21 cellular contexts compared by ENCODE assay signal in the genomic region with DNA sequence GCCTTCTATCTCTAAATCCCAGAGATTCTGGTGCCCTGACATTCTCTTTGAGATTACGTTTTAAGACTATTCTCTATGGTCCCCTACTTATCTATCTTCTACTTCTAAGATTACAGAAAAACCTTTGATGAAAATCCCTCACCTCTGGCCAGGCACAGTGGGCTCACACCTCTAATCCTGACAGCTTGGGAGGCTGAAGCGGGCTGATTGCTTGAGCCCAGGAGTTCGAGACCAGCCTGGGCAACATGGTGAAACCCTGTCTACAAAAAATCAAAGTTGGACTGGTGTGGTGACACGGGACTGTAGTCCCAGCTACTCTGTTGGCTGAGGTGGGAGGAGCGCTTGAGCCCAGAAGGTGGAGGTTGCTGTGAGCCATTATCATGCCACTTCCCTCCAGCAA. TPM values are rescaled to one million over a fixed set of nuclear protein-coding genes. Genes with fewer than 3 reads are reported as not detected.
DNase-seq lines count a peak whose midpoint lies in the region; ATAC-seq and TF ChIP-seq lines count a peak whose summit lies in the region.
"Had no signal": no experiment of that assay in that cellular context is flagged by ENCODE, and none has a peak within 500 bp of the region (broad histone marks: within the 10 kb centered on the region; RNA-seq: fewer than 3 reads in every experiment).

No MANE protein-coding gene starts in this region.

- H3K4me3 Mint-ChIP-seq in stimulated activated naive CD8-positive, alpha-beta T cell treated with anti-CD3 and anti-CD28 coated beads, Interleukin-15, Interleukin-2, amounts not matched to agents 100 ng/mL and 50 ng/mL, for 24 hours = no peak overlapping the region
- no peak overlapping the region for H3K4me3 Mint-ChIP-seq in endodermal cell
- no peak overlapping the region for H3K4me3 Mint-ChIP-seq in type B pancreatic cell
- H3K4me3 Mint-ChIP-seq: neural crest cell had no signal

- H3K27me3 ChIP-seq in endodermal cell (ENCODE audit: control insufficient read depth, insufficient read depth, low read length, poor library complexity, severe bottlenecking) = no peaks in the 10 kb centered on the region

- H3K4me1 ChIP-seq in endodermal cell (ENCODE audit: control insufficient read depth, insufficient read depth, low read length) = no peaks in the 10 kb centered on the region

- H3K4me1 Mint-ChIP-seq in stimulated activated naive CD8-positive, alpha-beta T cell treated with anti-CD3 and anti-CD28 coated beads, Interleukin-15, Interleukin-2, amounts not matched to agents 100 ng/mL and 50 ng/mL, for 24 hours (ENCODE audit: low read depth) = peaks cover 67% of the 10 kb centered on the region
- no peaks in the 10 kb centered on the region for H3K4me1 Mint-ChIP-seq in endodermal cell
- H3K4me1 Mint-ChIP-seq in type B pancreatic cell (ENCODE audit: unreplicated experiment) = peaks cover 10% of the 10 kb centered on the region

- H3K27ac Mint-ChIP-seq in stimulated activated naive CD8-positive, alpha-beta T cell treated with anti-CD3 and anti-CD28 coated beads, Interleukin-15, Interleukin-2, amounts not matched to agents 100 ng/mL and 50 ng/mL, for 24 hours = peak overlapping the region; percentile 16
- H3K27ac Mint-ChIP-seq in endodermal cell = peak overlapping the region; percentile 76
- peak overlapping the region; percentile 51 for H3K27ac Mint-ChIP-seq in type B pancreatic cell

- CTCF ChIA-PET in RWPE1 (lab: Yijun Ruan, JAX) = no interaction called here

- no peaks in the 10 kb centered on the region for H3K9me3 Mint-ChIP-seq in stimulated activated naive CD8-positive, alpha-beta T cell treated with anti-CD3 and anti-CD28 coated beads, Interleukin-15, Interleukin-2, amounts not matched to agents 100 ng/mL and 50 ng/mL, for 24 hours
- no peaks in the 10 kb centered on the region for H3K9me3 Mint-ChIP-seq in endodermal cell
- H3K9me3 Mint-ChIP-seq in type B pancreatic cell = no peaks in the 10 kb centered on the region
- H3K9me3 Mint-ChIP-seq: neural crest cell had no signal

- H3K9me3 ChIP-seq in endodermal cell (ENCODE audit: control insufficient read depth, low read length) = no peaks in the 10 kb centered on the region

- peaks cover 68% of the 10 kb centered on the region for H3K36me3 Mint-ChIP-seq in stimulated activated naive CD8-positive, alpha-beta T cell treated with anti-CD3 and anti-CD28 coated beads, Interleukin-15, Interleukin-2, amounts not matched to agents 100 ng/mL and 50 ng/mL, for 24 hours (ENCODE audit: low read depth)
- H3K36me3 Mint-ChIP-seq in endodermal cell (ENCODE audit: low read depth) (peaks cover 47% of the 10 kb centered on the region), type B pancreatic cell (peaks cover 24% of the 10 kb centered on the region)

- ATAC-seq in stimulated activated naive CD8-positive, alpha-beta T cell treated with anti-CD3 and anti-CD28 coated beads, Interleukin-15, Interleukin-2, amounts not matched to agents 100 U/mL and 50 U/mL, for 24 hours = no peak
- ATAC-seq in HG02642 (IDR thresholded peaks at IDR 0.05; ENCODE audit: poor library complexity, unreplicated experiment) = no peak
- ATAC-seq: left cardiac atrium had no signal

- no peak for DNase-seq in stimulated activated naive CD8-positive, alpha-beta T cell treated with anti-CD3 and anti-CD28 coated beads, Interleukin-15, Interleukin-2, amounts not matched to agents 100 U/mL and 50 U/mL, for 24 hours
- no peak for DNase-seq in RWPE1 (ENCODE audit: low spot score)
- peak; percentile 58 for DNase-seq in endodermal cell
- no peak for DNase-seq in type B pancreatic cell (ENCODE audit: extremely low spot score, unreplicated experiment)
- DNase-seq in NCI-H1105 treated with DMSO at 0.1 percent for 48 hours (lab: John Stamatoyannopoulos, UW) = no peak
- no peak for DNase-seq in GM13976 (ENCODE audit: low spot score)
- DNase-seq: activated CD4-positive, alpha-beta T cell treated with anti-CD3 and anti-CD28 coated beads for 1 hour; activated naive CD4-positive, alpha-beta T cell treated with anti-CD3 and anti-CD28 coated beads, Interleukin-2, amount 50 U/mL, for 16 hours; COR-L47; DND-41; glutamatergic neuron; Karpas-422; left cardiac atrium; NCI-H1417; NCI-H2171; NCI-H526; stimulated activated CD4-positive, alpha-beta T cell treated with anti-CD3 and anti-CD28 coated beads, Interleukin-4, amount 100 ng/mL, for 24 hours had no signal

- no peaks in the 10 kb centered on the region for H3K27me3 Mint-ChIP-seq in stimulated activated naive CD8-positive, alpha-beta T cell treated with anti-CD3 and anti-CD28 coated beads, Interleukin-15, Interleukin-2, amounts not matched to agents 100 ng/mL and 50 ng/mL, for 24 hours
- no peaks in the 10 kb centered on the region for H3K27me3 Mint-ChIP-seq in endodermal cell (ENCODE audit: insufficient read depth)
- H3K27me3 Mint-ChIP-seq in type B pancreatic cell = no peaks in the 10 kb centered on the region

- TF ChIP-seq CTCF in RWPE1 (conservative IDR thresholded peaks at IDR 0.05; ENCODE audit: low read depth) (no peak), endodermal cell (conservative IDR thresholded peaks at IDR 0.05) (no peak), type B pancreatic cell (conservative IDR thresholded peaks at IDR 0.05) (no peak), GM13976 (IDR thresholded peaks at IDR 0.05; ENCODE audit: borderline replicate concordance, control extremely low read depth, extremely low read depth, insufficient read depth, missing control alignments) (no peak)

- no peak overlapping the region for H3K4me3 ChIP-seq in endodermal cell (ENCODE audit: low read length)
- H3K4me3 ChIP-seq: smooth muscle cell had no signal

- no peak overlapping the region for H3K9ac ChIP-seq in endodermal cell (ENCODE audit: extremely low read depth, low read length, poor library complexity, severe bottlenecking)

- in situ Hi-C loops in GM13976 (cut with MboI; ENCODE audit: low sequenced_read_pairs, unreplicated experiment) = no loop called here

- WGBS in endodermal cell (ENCODE audit: insufficient coverage in 1 of 2, insufficient read length in 1 of 2), 2 experiments = 89% methylated on average over 5 of the region's 5 CpGs

- POLR2A ChIA-PET in RWPE1 (lab: Yijun Ruan, JAX; ENCODE audit: low non-redundant PET) = no interaction called here

- H3K27ac ChIP-seq in RWPE1 = peak overlapping the region; percentile 37
- no peak overlapping the region for H3K27ac ChIP-seq in endodermal cell (ENCODE audit: low read depth, low read length)

- peaks cover 51% of the 10 kb centered on the region for H3K36me3 ChIP-seq in endodermal cell (ENCODE audit: control insufficient read depth, insufficient read depth, low read length)

RNA-seq across cellular contexts. Expression of a gene that starts 14.4 kb away (rescaled TPM):
- total RNA-seq in endodermal cell = 10 to 100 TPM; 81.6 to 92.6 TPM
- polyA plus RNA-seq in endodermal cell (2013, experiment 1 of 2) = 78.1 TPM
- polyA plus RNA-seq in endodermal cell (2013, experiment 2 of 2) = 68.1 TPM
- total RNA-seq in type B pancreatic cell (ENCODE audit: low replicate concordance) = 74.6 and 77.4 TPM in 2 replicates

RNA-seq across cellular contexts. Expression of a gene that starts 25.4 kb away (rescaled TPM):
- total RNA-seq in endodermal cell (10 to 100 TPM; 38.5 to 52.2 TPM), type B pancreatic cell (ENCODE audit: low replicate concordance) (42.3 and 43.1 TPM in 2 replicates)
- polyA plus RNA-seq in endodermal cell (2013, experiment 1 of 2) = 28.7 TPM
- 21.7 TPM for polyA plus RNA-seq in endodermal cell (2013, experiment 2 of 2)

RNA-seq across cellular contexts. Expression of a gene that starts 57.8 kb away (rescaled TPM):
- total RNA-seq in endodermal cell (10 to 100 TPM; 25.5 to 27.6 TPM), type B pancreatic cell (ENCODE audit: low replicate concordance) (30.8 and 42.9 TPM in 2 replicates)
- polyA plus RNA-seq in endodermal cell (2013, experiment 1 of 2) = 28.0 TPM
- 27.2 TPM for polyA plus RNA-seq in endodermal cell (2013, experiment 2 of 2)

Comparison
In these comparisons a context has a peak if more than half of its experiments do, and no peak if none do; other contexts are left out.
1. H3K27ac Mint-ChIP-seq: peak in every context shown above with its lines; median percentile 76 in endodermal cell; 51 in type B pancreatic cell; 16 in stimulated activated naive CD8-positive, alpha-beta T cell treated with anti-CD3 and anti-CD28 coated beads, Interleukin-15, Interleukin-2, amounts not matched to agents 100 ng/mL and 50 ng/mL, for 24 hours.